3 cellular contexts compared by ENCODE assay signal in the genomic region with DNA sequence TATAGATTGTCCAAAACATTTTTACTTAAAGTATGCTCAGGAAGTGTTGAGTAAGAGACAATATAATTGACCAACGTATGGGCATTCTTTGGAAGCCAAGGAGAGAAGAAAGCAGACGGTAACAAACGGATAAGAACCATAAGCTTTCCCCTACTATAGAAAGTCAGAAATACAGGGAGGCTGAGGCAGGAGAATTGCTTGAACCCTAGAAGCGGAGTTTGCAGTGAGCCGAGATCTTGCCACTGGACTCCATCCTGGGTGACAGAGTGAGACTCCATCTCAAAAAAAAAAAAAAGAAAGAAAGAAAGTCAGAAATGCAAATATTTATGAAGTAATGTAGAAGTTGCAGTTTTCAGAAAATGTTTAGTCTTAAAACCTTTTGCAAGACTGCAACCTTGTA.
"Had no signal": no experiment of that assay in that cellular context is flagged by ENCODE, and none has a peak within 500 bp of the region (broad histone marks: within the 10 kb centered on the region; RNA-seq: fewer than 3 reads in every experiment).

No MANE protein-coding gene starts in this region.

- H3K4me3 ChIP-seq: GM12878 had no signal

- ATAC-seq: GM12878 had no signal

- DNase-seq: GDM1, GF-D8 had no signal
